2 cellular contexts compared by ENCODE assay signal in the genomic region with DNA sequence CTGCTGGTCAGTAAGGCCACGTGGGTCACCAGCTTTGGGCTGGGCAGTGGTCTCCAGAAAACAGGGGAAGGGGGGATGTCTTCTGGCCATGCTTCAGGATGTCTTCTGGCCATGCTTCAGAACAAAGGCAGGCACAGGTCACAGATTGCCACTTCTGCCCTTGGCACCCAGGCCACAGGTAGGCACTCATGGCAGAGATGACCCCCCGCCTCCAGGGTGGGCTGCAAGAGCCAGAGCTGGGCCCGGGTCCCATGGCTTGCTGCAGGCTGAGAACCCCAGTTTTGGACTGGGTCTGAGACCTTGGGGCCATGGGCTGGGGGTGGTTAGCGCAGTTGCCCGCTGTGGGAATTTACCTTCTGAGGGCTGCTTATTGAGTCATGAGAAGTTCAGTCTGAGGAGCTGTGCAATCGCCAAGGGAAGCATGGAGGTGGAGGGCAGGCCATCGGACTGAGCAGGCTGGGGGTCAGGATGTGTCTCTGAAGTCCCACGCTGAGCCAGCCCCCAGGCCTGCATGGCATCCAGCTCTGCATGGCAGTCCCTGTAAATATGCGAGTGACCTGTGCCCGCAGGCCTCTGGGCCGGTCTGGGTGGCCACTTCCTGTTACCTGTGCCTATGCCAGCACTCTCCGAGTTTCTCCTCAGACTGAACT.
TF ChIP-seq lines count a peak whose summit lies in the region.

No MANE protein-coding gene starts in this region.

TF ChIP-seq in HCT116, 20 proteins besides CTCF, POLR2A, EP300 and RAD21:
- TF ChIP-seq SIN3A (IDR thresholded peaks at IDR 0.05; ENCODE audit: low read depth) (no peak), YY1 (IDR thresholded peaks at IDR 0.05; ENCODE audit: extremely low read depth, insufficient replicate concordance, low read depth, low read length) (no peak), FOSL1 (IDR thresholded peaks at IDR 0.05; ENCODE audit: low read depth) (no peak), TCF7L2 (IDR thresholded peaks at IDR 0.05; ENCODE audit: borderline replicate concordance, extremely low read depth, insufficient read depth, insufficient read length) (no peak), JUND (IDR thresholded peaks at IDR 0.05) (no peak), EGR1 (IDR thresholded peaks at IDR 0.05; ENCODE audit: low read depth) (no peak), EZH2phosphoT487 (IDR thresholded peaks at IDR 0.05; ENCODE audit: borderline replicate concordance) (no peak), EZH2 (IDR thresholded peaks at IDR 0.05) (no peak), SRF (IDR thresholded peaks at IDR 0.05; ENCODE audit: low read depth) (no peak), CBX3 (IDR thresholded peaks at IDR 0.05; ENCODE audit: low read depth) (no peak), ZFX (IDR thresholded peaks at IDR 0.05) (no peak), SP1 (IDR thresholded peaks at IDR 0.05; ENCODE audit: low read depth) (no peak), ZNF274 (IDR thresholded peaks at IDR 0.05; ENCODE audit: low read depth, low read length) (no peak)
- TF ChIP-seq, protein P1, sequence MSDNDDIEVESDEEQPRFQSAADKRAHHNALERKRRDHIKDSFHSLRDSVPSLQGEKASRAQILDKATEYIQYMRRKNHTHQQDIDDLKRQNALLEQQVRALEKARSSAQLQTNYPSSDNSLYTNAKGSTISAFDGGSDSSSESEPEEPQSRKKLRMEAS (IDR thresholded peaks at IDR 0.05): no peak
- TF ChIP-seq, protein P2, sequence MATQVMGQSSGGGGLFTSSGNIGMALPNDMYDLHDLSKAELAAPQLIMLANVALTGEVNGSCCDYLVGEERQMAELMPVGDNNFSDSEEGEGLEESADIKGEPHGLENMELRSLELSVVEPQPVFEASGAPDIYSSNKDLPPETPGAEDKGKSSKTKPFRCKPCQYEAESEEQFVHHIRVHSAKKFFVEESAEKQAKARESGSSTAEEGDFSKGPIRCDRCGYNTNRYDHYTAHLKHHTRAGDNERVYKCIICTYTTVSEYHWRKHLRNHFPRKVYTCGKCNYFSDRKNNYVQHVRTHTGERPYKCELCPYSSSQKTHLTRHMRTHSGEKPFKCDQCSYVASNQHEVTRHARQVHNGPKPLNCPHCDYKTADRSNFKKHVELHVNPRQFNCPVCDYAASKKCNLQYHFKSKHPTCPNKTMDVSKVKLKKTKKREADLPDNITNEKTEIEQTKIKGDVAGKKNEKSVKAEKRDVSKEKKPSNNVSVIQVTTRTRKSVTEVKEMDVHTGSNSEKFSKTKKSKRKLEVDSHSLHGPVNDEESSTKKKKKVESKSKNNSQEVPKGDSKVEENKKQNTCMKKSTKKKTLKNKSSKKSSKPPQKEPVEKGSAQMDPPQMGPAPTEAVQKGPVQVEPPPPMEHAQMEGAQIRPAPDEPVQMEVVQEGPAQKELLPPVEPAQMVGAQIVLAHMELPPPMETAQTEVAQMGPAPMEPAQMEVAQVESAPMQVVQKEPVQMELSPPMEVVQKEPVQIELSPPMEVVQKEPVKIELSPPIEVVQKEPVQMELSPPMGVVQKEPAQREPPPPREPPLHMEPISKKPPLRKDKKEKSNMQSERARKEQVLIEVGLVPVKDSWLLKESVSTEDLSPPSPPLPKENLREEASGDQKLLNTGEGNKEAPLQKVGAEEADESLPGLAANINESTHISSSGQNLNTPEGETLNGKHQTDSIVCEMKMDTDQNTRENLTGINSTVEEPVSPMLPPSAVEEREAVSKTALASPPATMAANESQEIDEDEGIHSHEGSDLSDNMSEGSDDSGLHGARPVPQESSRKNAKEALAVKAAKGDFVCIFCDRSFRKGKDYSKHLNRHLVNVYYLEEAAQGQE (IDR thresholded peaks at IDR 0.05; ENCODE audit: low read depth): no peak
- TF ChIP-seq, protein P3, sequence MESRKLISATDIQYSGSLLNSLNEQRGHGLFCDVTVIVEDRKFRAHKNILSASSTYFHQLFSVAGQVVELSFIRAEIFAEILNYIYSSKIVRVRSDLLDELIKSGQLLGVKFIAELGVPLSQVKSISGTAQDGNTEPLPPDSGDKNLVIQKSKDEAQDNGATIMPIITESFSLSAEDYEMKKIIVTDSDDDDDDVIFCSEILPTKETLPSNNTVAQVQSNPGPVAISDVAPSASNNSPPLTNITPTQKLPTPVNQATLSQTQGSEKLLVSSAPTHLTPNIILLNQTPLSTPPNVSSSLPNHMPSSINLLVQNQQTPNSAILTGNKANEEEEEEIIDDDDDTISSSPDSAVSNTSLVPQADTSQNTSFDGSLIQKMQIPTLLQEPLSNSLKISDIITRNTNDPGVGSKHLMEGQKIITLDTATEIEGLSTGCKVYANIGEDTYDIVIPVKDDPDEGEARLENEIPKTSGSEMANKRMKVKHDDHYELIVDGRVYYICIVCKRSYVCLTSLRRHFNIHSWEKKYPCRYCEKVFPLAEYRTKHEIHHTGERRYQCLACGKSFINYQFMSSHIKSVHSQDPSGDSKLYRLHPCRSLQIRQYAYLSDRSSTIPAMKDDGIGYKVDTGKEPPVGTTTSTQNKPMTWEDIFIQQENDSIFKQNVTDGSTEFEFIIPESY (IDR thresholded peaks at IDR 0.05; ENCODE audit: extremely low read depth, insufficient replicate concordance, low read length): no peak
- TF ChIP-seq, protein P4, sequence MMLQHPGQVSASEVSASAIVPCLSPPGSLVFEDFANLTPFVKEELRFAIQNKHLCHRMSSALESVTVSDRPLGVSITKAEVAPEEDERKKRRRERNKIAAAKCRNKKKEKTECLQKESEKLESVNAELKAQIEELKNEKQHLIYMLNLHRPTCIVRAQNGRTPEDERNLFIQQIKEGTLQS (IDR thresholded peaks at IDR 0.05): no peak

TF ChIP-seq in endothelial cell of umbilical vein, 7 proteins besides CTCF, POLR2A, EP300 and RAD21:
- TF ChIP-seq POLR2AphosphoS5 (IDR thresholded peaks at IDR 0.05; ENCODE audit: insufficient read depth, low read depth, low read length) (no peak), FOS (IDR thresholded peaks at IDR 0.05; ENCODE audit: borderline replicate concordance, insufficient read depth, low read length) (no peak), JUN (IDR thresholded peaks at IDR 0.05; ENCODE audit: borderline replicate concordance, insufficient read depth, insufficient read length, low read depth) (no peak), GATA2 (IDR thresholded peaks at IDR 0.05; ENCODE audit: insufficient read depth, insufficient read length, low read depth, low read length) (no peak)
